ENCODE assay signal across 1 cellular context in genomic region chr4:151259752-151260151, GRCh38.
TF ChIP-seq lines count a peak whose summit lies in the region.

No MANE protein-coding gene starts in this region.

TF ChIP-seq in HepG2, 621 proteins besides CTCF, POLR2A, EP300 and RAD21:
- TF ChIP-seq ARNT2 (CRISPR knock-in tag; IDR thresholded peaks at IDR 0.05; ENCODE audit: low read depth) (no peak), ZNF12 (CRISPR knock-in tag; IDR thresholded peaks at IDR 0.05) (peak; percentile 93)
